In genomic region chr11:66962247-66962646, GRCh38 we compare ENCODE assay signal across 27 cellular contexts. TPM values are rescaled to one million over a fixed set of nuclear protein-coding genes. Genes with fewer than 3 reads are reported as not detected.
A peak's percentile ranks its signal among the peaks of the same experiment; 100 is the strongest.
DNase-seq lines count a peak whose midpoint lies in the region; ATAC-seq and TF ChIP-seq lines count a peak whose summit lies in the region.
"Had no signal": no experiment of that assay in that cellular context is flagged by ENCODE, and none has a peak within 500 bp of the region (broad histone marks: within the 10 kb centered on the region; RNA-seq: fewer than 3 reads in every experiment).

No MANE protein-coding gene starts in this region.

- intact Hi-C loops in natural killer cell (cut with micrococcal nuclease), result no loop called here
- intact Hi-C loops in gastrocnemius medialis (cut with DNase I; ENCODE audit: low total_unique reads), result no loop called here

- H3K36me3 Mint-ChIP-seq in natural killer cell treated with Interleukin-12 subunit alpha and Interleukin-12 subunit beta and Interleukin-15 and Interleukin-18, amount 100 ng/mL, for 72 hours, result peaks cover 7% of the 10 kb centered on the region
- H3K36me3 Mint-ChIP-seq in natural killer cell, result no peaks in the 10 kb centered on the region
- H3K36me3 Mint-ChIP-seq: CD14-positive monocyte; CD4-positive, alpha-beta memory T cell; CD4-positive, CD25-positive, alpha-beta regulatory T cell had no signal

- no peaks in the 10 kb centered on the region for H3K9me3 Mint-ChIP-seq in natural killer cell treated with Interleukin-12 subunit alpha and Interleukin-12 subunit beta and Interleukin-15 and Interleukin-18, amount 100 ng/mL, for 72 hours
- no peaks in the 10 kb centered on the region for H3K9me3 Mint-ChIP-seq in natural killer cell
- H3K9me3 Mint-ChIP-seq: CD4-positive, alpha-beta memory T cell; CD8-positive, alpha-beta memory T cell had no signal

- no peak for TF ChIP-seq CTCF in natural killer cell (IDR thresholded peaks at IDR 0.05)
- no peak for TF ChIP-seq CTCF in RWPE1 (conservative IDR thresholded peaks at IDR 0.05; ENCODE audit: low read depth)
- no peak for TF ChIP-seq CTCF in gastrocnemius medialis (IDR thresholded peaks at IDR 0.05 in 4 of 5, conservative IDR thresholded peaks at IDR 0.05 in 1 of 5)

- peaks cover 5 to 16% of the 10 kb centered on the region in 2 donors for H3K4me1 ChIP-seq in gastrocnemius medialis
- H3K4me1 ChIP-seq: BE2C had no signal

- peaks cover 12 to 14% of the 10 kb centered on the region in 2 donors for H3K4me1 Mint-ChIP-seq in natural killer cell treated with Interleukin-12 subunit alpha and Interleukin-12 subunit beta and Interleukin-15 and Interleukin-18, amount 100 ng/mL, for 72 hours (ENCODE audit: low read depth in 2 of 2)
- H3K4me1 Mint-ChIP-seq in natural killer cell, result peaks cover 16% of the 10 kb centered on the region in 2 donors

- no peak overlapping the region for H3K27ac Mint-ChIP-seq in natural killer cell treated with Interleukin-12 subunit alpha and Interleukin-12 subunit beta and Interleukin-15 and Interleukin-18, amount 100 ng/mL, for 72 hours
- H3K27ac Mint-ChIP-seq in natural killer cell, result no peak overlapping the region
- H3K27ac Mint-ChIP-seq: CD4-positive, alpha-beta memory T cell; CD4-positive, CD25-positive, alpha-beta regulatory T cell; CD8-positive, alpha-beta memory T cell had no signal

- no peaks in the 10 kb centered on the region for H3K9me3 ChIP-seq in gastrocnemius medialis
- H3K9me3 ChIP-seq: BLaER1 had no signal

- ATAC-seq in natural killer cell treated with Interleukin-12 subunit alpha and Interleukin-12 subunit beta and Interleukin-15 and Interleukin-18, amount 100 ng/mL, for 72 hours, result no peak
- ATAC-seq in natural killer cell, result no peak
- ATAC-seq in gastrocnemius medialis, result no peak
- ATAC-seq: GM12878 had no signal

- H3K27ac ChIP-seq in RWPE1, result peak overlapping the region; percentile 52
- no peak overlapping the region for H3K27ac ChIP-seq in gastrocnemius medialis
- H3K27ac ChIP-seq: 22Rv1, BLaER1 had no signal

- peaks cover 15 to 16% of the 10 kb centered on the region in 2 donors for H3K27me3 Mint-ChIP-seq in natural killer cell treated with Interleukin-12 subunit alpha and Interleukin-12 subunit beta and Interleukin-15 and Interleukin-18, amount 100 ng/mL, for 72 hours
- H3K27me3 Mint-ChIP-seq in natural killer cell (ENCODE audit: low read depth in 2 of 2), result peaks cover 8 to 15% of the 10 kb centered on the region in 2 donors

- H3K4me3 ChIP-seq in gastrocnemius medialis, result no peak overlapping the region
- H3K4me3 ChIP-seq: BLaER1, GM12878 had no signal

- in situ Hi-C loops in gastrocnemius medialis (cut with MboI; ENCODE audit: low sequenced_read_pairs in 4 of 4), result no loop called here

- no peak overlapping the region for H3K4me3 Mint-ChIP-seq in natural killer cell treated with Interleukin-12 subunit alpha and Interleukin-12 subunit beta and Interleukin-15 and Interleukin-18, amount 100 ng/mL, for 72 hours
- H3K4me3 Mint-ChIP-seq in natural killer cell, result no peak overlapping the region
- H3K4me3 Mint-ChIP-seq: CD14-positive monocyte; CD4-positive, alpha-beta memory T cell; CD8-positive, alpha-beta memory T cell had no signal

- CTCF ChIA-PET in RWPE1 (lab: Yijun Ruan, JAX), result no interaction called here

- H3K27me3 ChIP-seq in gastrocnemius medialis, result no peaks in the 10 kb centered on the region
- H3K27me3 ChIP-seq: BE2C, BLaER1 had no signal

- TF ChIP-seq POLR2A in gastrocnemius medialis (IDR thresholded peaks at IDR 0.05), result no peak

- DNase-seq in natural killer cell treated with Interleukin-12 subunit alpha and Interleukin-12 subunit beta and Interleukin-15 and Interleukin-18, amount 100 ng/mL, for 72 hours (ENCODE audit: low spot score), result peak; percentile 2
- DNase-seq in natural killer cell (no peak), RWPE1 (ENCODE audit: low spot score) (no peak), RPMI8226 (no peak), gastrocnemius medialis (no peak)
- DNase-seq: ACHN; BE2C; C1 segment of cervical spinal cord; CD4-positive, alpha-beta memory T cell; CD4-positive, CD25-positive, alpha-beta regulatory T cell; CD8-positive, alpha-beta memory T cell; COR-L47; DMS 273 treated with DMSO at 0.1 percent for 48 hours; DMS153; DMS53; DMS79; DND-41; EL; GDM1 had no signal

- POLR2A ChIA-PET in RWPE1 (lab: Yijun Ruan, JAX; ENCODE audit: low non-redundant PET), result no interaction called here

- no peaks in the 10 kb centered on the region for H3K36me3 ChIP-seq in gastrocnemius medialis
- H3K36me3 ChIP-seq: BE2C, BLaER1 had no signal

RNA-seq across cellular contexts. Expression of gene PC, which starts 4.1 kb away (rescaled TPM):
- 1 to 10 TPM; 6.5 to 9.1 TPM for total RNA-seq in natural killer cell treated with Interleukin-12 subunit alpha and Interleukin-12 subunit beta and Interleukin-15 and Interleukin-18, amount 100 ng/mL, for 72 hours
- 1 to 10 TPM; 4.1 to 5.9 (median 4.6) TPM for total RNA-seq in natural killer cell
- 10 to 100 TPM; 13.1 to 67.6 (median 32.1) TPM for total RNA-seq in gastrocnemius medialis

RNA-seq across cellular contexts. Expression of gene C11orf86, which starts 12.9 kb away (rescaled TPM):
- not detected for total RNA-seq in natural killer cell treated with Interleukin-12 subunit alpha and Interleukin-12 subunit beta and Interleukin-15 and Interleukin-18, amount 100 ng/mL, for 72 hours
- total RNA-seq in natural killer cell (not detected), gastrocnemius medialis (not detected)
- total RNA-seq: A172; A673; CD4-positive, alpha-beta memory T cell; CD4-positive, CD25-positive, alpha-beta regulatory T cell; CD8-positive, alpha-beta memory T cell; Daoy; G401; GM12878 had no signal
